ENCODE assay signal across 21 cellular contexts in genomic region chr3:171427771-171428320, GRCh38.
"Had no signal": no experiment of that assay in that cellular context is flagged by ENCODE, and none has a peak within 500 bp of the region (broad histone marks: within the 10 kb centered on the region; RNA-seq: fewer than 3 reads in every experiment).

No MANE protein-coding gene starts in this region.

- H3K27ac Mint-ChIP-seq: activated B cell treated with CpG ODN at 0.5 μM for 24 hours; activated CD4-positive, alpha-beta memory T cell treated with anti-CD3 and anti-CD28 coated beads, Interleukin-2, amount 10 ng/mL, durations not matched to agents 7 days and 5 days; activated CD8-positive, alpha-beta memory T cell treated with anti-CD3 and anti-CD28 coated beads, Interleukin-2, amount 10 ng/mL, durations not matched to agents 7 days and 5 days; activated naive CD8-positive, alpha-beta T cell treated with anti-CD3 and anti-CD28 coated beads, Interleukin-2, amount 10 ng/mL, durations not matched to agents 7 days and 5 days; mesothelial cell of epicardium; natural killer cell treated with Interleukin-12 subunit alpha and Interleukin-12 subunit beta and Interleukin-15 and Interleukin-18, amount 100 ng/mL, for 72 hours; T-helper 2 cell treated with Interferon-gamma antibody and Interleukin-4, amounts not matched to agents 5 μg/mL and 100 μg/mL, for 36 hours; type B pancreatic cell had no signal

- DNase-seq: activated B cell treated with CpG ODN at 0.5 μM for 24 hours; activated CD4-positive, alpha-beta memory T cell treated with anti-CD3 and anti-CD28 coated beads, Interleukin-2, amount 10 ng/mL, durations not matched to agents 7 days and 5 days; activated CD4-positive, alpha-beta T cell treated with anti-CD3 and anti-CD28 coated beads for 48 hours; activated naive CD4-positive, alpha-beta T cell; activated naive CD8-positive, alpha-beta T cell treated with anti-CD3 and anti-CD28 coated beads, Interleukin-2, amount 10 ng/mL, durations not matched to agents 7 days and 5 days; amygdala; dermis blood vessel endothelial cell; foreskin keratinocyte; glutamatergic neuron; hypothalamus; left cardiac atrium; right lobe of liver; small intestine; stimulated activated CD4-positive, alpha-beta T cell treated with anti-CD3 and anti-CD28 coated beads, Interleukin-4, amount 100 ng/mL, for 1 hour; stomach had no signal

- H3K4me3 ChIP-seq: right lobe of liver, stomach had no signal

- H3K4me3 Mint-ChIP-seq: activated B cell treated with CpG ODN at 0.5 μM for 24 hours; activated CD4-positive, alpha-beta memory T cell treated with anti-CD3 and anti-CD28 coated beads, Interleukin-2, amount 10 ng/mL, durations not matched to agents 7 days and 5 days; activated CD8-positive, alpha-beta memory T cell treated with anti-CD3 and anti-CD28 coated beads, Interleukin-2, amount 10 ng/mL, durations not matched to agents 7 days and 5 days; activated naive CD8-positive, alpha-beta T cell treated with anti-CD3 and anti-CD28 coated beads, Interleukin-2, amount 10 ng/mL, durations not matched to agents 7 days and 5 days; mesothelial cell of epicardium; natural killer cell treated with Interleukin-12 subunit alpha and Interleukin-12 subunit beta and Interleukin-15 and Interleukin-18, amount 100 ng/mL, for 72 hours; T-helper 2 cell treated with Interferon-gamma antibody and Interleukin-4, amounts not matched to agents 5 μg/mL and 100 μg/mL, for 36 hours; type B pancreatic cell had no signal

- H2AFZ ChIP-seq: parathyroid adenoma had no signal

- H3K27ac ChIP-seq: foreskin keratinocyte, parathyroid adenoma, right lobe of liver, stomach had no signal

- H3K4me1 ChIP-seq: foreskin keratinocyte, parathyroid adenoma, right lobe of liver had no signal

- H3K79me2 ChIP-seq: parathyroid adenoma had no signal

- H3K27me3 ChIP-seq: foreskin keratinocyte, right lobe of liver, stomach had no signal

- H3K36me3 ChIP-seq: right lobe of liver, stomach had no signal

- H3K36me3 Mint-ChIP-seq: mesothelial cell of epicardium; natural killer cell treated with Interleukin-12 subunit alpha and Interleukin-12 subunit beta and Interleukin-15 and Interleukin-18, amount 100 ng/mL, for 72 hours; type B pancreatic cell had no signal

- H3K9me3 ChIP-seq: right lobe of liver, stomach had no signal

- H3K4me1 Mint-ChIP-seq: activated B cell treated with CpG ODN at 0.5 μM for 24 hours; activated CD4-positive, alpha-beta memory T cell treated with anti-CD3 and anti-CD28 coated beads, Interleukin-2, amount 10 ng/mL, durations not matched to agents 7 days and 5 days; activated CD8-positive, alpha-beta memory T cell treated with anti-CD3 and anti-CD28 coated beads, Interleukin-2, amount 10 ng/mL, durations not matched to agents 7 days and 5 days; mesothelial cell of epicardium had no signal

- H3K9ac ChIP-seq: parathyroid adenoma had no signal

- H3K27me3 Mint-ChIP-seq: activated B cell treated with CpG ODN at 0.5 μM for 24 hours; activated CD4-positive, alpha-beta memory T cell treated with anti-CD3 and anti-CD28 coated beads, Interleukin-2, amount 10 ng/mL, durations not matched to agents 7 days and 5 days; activated CD8-positive, alpha-beta memory T cell treated with anti-CD3 and anti-CD28 coated beads, Interleukin-2, amount 10 ng/mL, durations not matched to agents 7 days and 5 days; activated naive CD8-positive, alpha-beta T cell treated with anti-CD3 and anti-CD28 coated beads, Interleukin-2, amount 10 ng/mL, durations not matched to agents 7 days and 5 days; natural killer cell treated with Interleukin-12 subunit alpha and Interleukin-12 subunit beta and Interleukin-15 and Interleukin-18, amount 100 ng/mL, for 72 hours; type B pancreatic cell had no signal

- H3K9me3 Mint-ChIP-seq: activated B cell treated with CpG ODN at 0.5 μM for 24 hours, mesothelial cell of epicardium, type B pancreatic cell had no signal

- FAIRE-seq: small intestine had no signal
